In genomic region chr5:132830436-132831094, GRCh38 we compare ENCODE assay signal across 8 cellular contexts. TPM values are rescaled to one million over a fixed set of nuclear protein-coding genes. Genes with fewer than 3 reads are reported as not detected.
A peak's percentile ranks its signal among the peaks of the same experiment; 100 is the strongest.
DNase-seq lines count a peak whose midpoint lies in the region; ATAC-seq and TF ChIP-seq lines count a peak whose summit lies in the region.

Gene SHROOM1 (minus strand): TSS chr5:132830647. CDS start chr5:132826140, 4,507 bp downstream.

- peaks cover 5% of the 10 kb centered on the region for H3K4me1 ChIP-seq in BLaER1
- peaks cover 4% of the 10 kb centered on the region for H3K4me1 ChIP-seq in iPS-15b (ENCODE audit: control insufficient read depth, insufficient read depth, low read length)
- H3K4me1 ChIP-seq in skeletal muscle satellite cell (ENCODE audit: control insufficient read depth, insufficient read depth, low read length), result peaks cover 8% of the 10 kb centered on the region

- H3K9me3 ChIP-seq in BLaER1 (no peaks in the 10 kb centered on the region), iPS-15b (ENCODE audit: control insufficient read depth, insufficient read depth, low read length) (no peaks in the 10 kb centered on the region), skeletal muscle satellite cell (replicated peaks; ENCODE audit: low read length) (no peaks in the 10 kb centered on the region)

- peak within 1 kb of the TSS; percentile 60 for H3K9ac ChIP-seq in BLaER1
- peak within 1 kb of the TSS; percentile 26 for H3K9ac ChIP-seq in iPS-15b (ENCODE audit: low read depth, low read length)
- peak within 1 kb of the TSS; percentile 89 for H3K9ac ChIP-seq in skeletal muscle satellite cell (ENCODE audit: low read depth, low read length)

- no peak for TF ChIP-seq CTCF in astrocyte of the spinal cord (IDR thresholded peaks at IDR 0.05; ENCODE audit: low read depth, low read length)

- H3K27me3 ChIP-seq in BLaER1, result peaks cover 68% of the 10 kb centered on the region
- H3K27me3 ChIP-seq in iPS-15b (ENCODE audit: control insufficient read depth, insufficient read depth, low read length), result peaks cover 68% of the 10 kb centered on the region
- H3K27me3 ChIP-seq in skeletal muscle satellite cell (ENCODE audit: control insufficient read depth, insufficient read depth, low read length), result no peaks in the 10 kb centered on the region

- ATAC-seq in GM18511 (IDR thresholded peaks at IDR 0.05; ENCODE audit: unreplicated experiment) (peak; percentile 81), HG02852 (IDR thresholded peaks at IDR 0.05; ENCODE audit: unreplicated experiment) (peak; percentile 72)

- 0 out of 2 replicates have a peak within 1 kb of the TSS, but pooled peaks have one; percentile 15 for H3K27ac ChIP-seq in BLaER1

- H4K20me1 ChIP-seq in BLaER1, result peaks cover 12% of the 10 kb centered on the region; the same call in 1 of the 2 replicates

- peak within 1 kb of the TSS; percentile 77 for H3K4me3 ChIP-seq in BLaER1
- peak within 1 kb of the TSS; percentile 50 for H3K4me3 ChIP-seq in astrocyte of the spinal cord (ENCODE audit: low read depth, low read length)
- peak within 1 kb of the TSS; percentile 73 for H3K4me3 ChIP-seq in iPS-15b (ENCODE audit: low read depth, low read length)
- peak within 1 kb of the TSS; percentile 99 for H3K4me3 ChIP-seq in skeletal muscle satellite cell (ENCODE audit: low read length)

- peak within 1 kb of the TSS; percentile 95 for H3K4me2 ChIP-seq in BLaER1
- H3K4me2 ChIP-seq in skeletal muscle satellite cell (ENCODE audit: low read length), result peak within 1 kb of the TSS; percentile 99

- DNase-seq in NCI-H510A (lab: John Stamatoyannopoulos, UW), result peak; percentile 71
- DNase-seq in astrocyte of the spinal cord (ENCODE audit: low read depth, low spot score), result no peak
- DNase-seq in NAMALWA (ENCODE audit: low spot score), result no peak

- H3K36me3 ChIP-seq in BLaER1 (no peaks in the 10 kb centered on the region), iPS-15b (ENCODE audit: control insufficient read depth, insufficient read depth, low read length) (no peaks in the 10 kb centered on the region), skeletal muscle satellite cell (ENCODE audit: insufficient read depth, low read length) (no peaks in the 10 kb centered on the region)

- in situ Hi-C loops in astrocyte of the spinal cord (cut with HindIII; ENCODE audit: low sequenced_read_pairs), result no loop called here

RNA-seq across cellular contexts. Expression of gene SHROOM1, which starts in this region (rescaled TPM):
- 2.4 and 20.5 TPM in 2 replicates for total RNA-seq in skeletal muscle satellite cell (2012; rRNA removed)

Comparison
In these comparisons a context has a peak if more than half of its experiments do, and no peak if none do; other contexts are left out.
1. H3K9ac ChIP-seq: peak in every context shown above with its lines; median percentile 89 in skeletal muscle satellite cell; 60 in BLaER1; 26 in iPS-15b.